Comparison of ENCODE assay signal across 8 cellular contexts in the genomic region with DNA sequence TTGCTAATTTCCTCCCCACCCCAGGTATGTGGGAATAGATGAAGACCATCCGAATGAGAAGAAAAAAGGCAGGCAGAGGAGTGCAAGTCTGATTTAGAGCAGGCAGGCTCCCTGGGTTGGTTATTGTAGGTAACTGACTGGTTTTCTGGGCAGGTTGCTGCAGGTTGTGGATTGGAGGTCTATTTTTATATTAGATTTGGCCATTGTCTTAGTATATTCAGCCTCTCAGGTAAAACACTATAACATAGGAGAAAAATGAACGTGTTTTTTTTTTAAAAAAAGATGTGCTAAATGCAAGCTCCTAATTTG. TPM values are rescaled to one million over a fixed set of nuclear protein-coding genes. Genes with fewer than 3 reads are reported as not detected.
DNase-seq lines count a peak whose midpoint lies in the region; ATAC-seq, FAIRE-seq and TF ChIP-seq lines count a peak whose summit lies in the region.

No MANE protein-coding gene starts in this region.

- H3K27me3 ChIP-seq in cardiac muscle cell (no peaks in the 10 kb centered on the region), lung (ENCODE audit: control insufficient read depth, insufficient read depth) (no peaks in the 10 kb centered on the region)

- H3K4me3 ChIP-seq in cardiac muscle cell (peak overlapping the region; percentile 91), astrocyte of the cerebellum (ENCODE audit: low read depth, low read length) (peak overlapping the region; percentile 96), lung (peak overlapping the region; percentile 57), urinary bladder (ENCODE audit: low read depth, low read length) (peak overlapping the region; percentile 92)

- H3K4me1 ChIP-seq in cardiac muscle cell (ENCODE audit: low read depth) (peaks cover 29% of the 10 kb centered on the region), lung (ENCODE audit: control insufficient read depth in 2 of 2, insufficient read depth in 2 of 2, low read length in 2 of 2) (no peaks in the 10 kb centered on the region), urinary bladder (ENCODE audit: insufficient read depth) (no peaks in the 10 kb centered on the region)

- ATAC-seq in Right ventricle myocardium inferior = no peak
- ATAC-seq in lung (ENCODE audit: insufficient read depth, low FRiP score) = no peak

- peak overlapping the region; percentile 92 for H3K27ac ChIP-seq in cardiac muscle cell
- H3K27ac ChIP-seq in lung (ENCODE audit: low read depth in 1 of 2, low read length in 1 of 2) = peak overlapping the region; percentile 92 to 98
- H3K27ac ChIP-seq in urinary bladder (ENCODE audit: low read depth) = peak overlapping the region; percentile 94

- H3K9me3 ChIP-seq in cardiac muscle cell (ENCODE audit: low read depth) (no peaks in the 10 kb centered on the region), lung (ENCODE audit: control insufficient read depth in 2 of 2, insufficient read depth in 1 of 2, low read length in 1 of 2) (no peaks in the 10 kb centered on the region)

- FAIRE-seq in D721Med (lab: Jason Lieb, UNC) = no peak

- DNase-seq in cardiac muscle cell (ENCODE audit: low read depth in 1 of 2, low spot score in 1 of 2) (no peak), Right ventricle myocardium inferior (ENCODE audit: missing footprints) (no peak), astrocyte of the cerebellum (ENCODE audit: low read depth) (no peak), lung (ENCODE audit: low spot score) (no peak), epidermal melanocyte (ENCODE audit: insufficient read length, low spot score) (no peak), D721Med (ENCODE audit: insufficient read length, low spot score) (no peak)
- DNase-seq in activated CD4-positive, CD25-positive, alpha-beta regulatory T cell treated with anti-CD3 and anti-CD28 coated beads, Interleukin-2, amount 50 U/mL, for 72 hours = no peak

- TF ChIP-seq CTCF in cardiac muscle cell (IDR thresholded peaks at IDR 0.05; ENCODE audit: low read depth, low read length) (no peak), astrocyte of the cerebellum (IDR thresholded peaks at IDR 0.05; ENCODE audit: low read depth, low read length, missing control alignments) (no peak), lung (IDR thresholded peaks at IDR 0.05; ENCODE audit: control extremely low read depth, extremely low read depth) (no peak), D721Med (IDR thresholded peaks at IDR 0.05; ENCODE audit: insufficient read depth, missing control alignments) (no peak)

- intact Hi-C loops in Right ventricle myocardium inferior (cut with DNase I) = loop anchor here (2.0 to 5.0 kb wide), 2 partner anchors 158 to 283 kb away; partner anchors contain the start of gene GFOD1

- 2% methylated on average over 2 of the region's 2 CpGs for WGBS in lung, 2 donors
- 6% methylated on average over 2 of the region's 2 CpGs for WGBS in urinary bladder

- in situ Hi-C loops in astrocyte of the cerebellum (cut with HindIII; ENCODE audit: low sequenced_read_pairs) = no loop called here

- H3K36me3 ChIP-seq in cardiac muscle cell = peaks cover 18% of the 10 kb centered on the region
- H3K36me3 ChIP-seq in lung (ENCODE audit: control insufficient read depth in 2 of 2, insufficient read depth in 2 of 2, low read length in 2 of 2) = peaks cover 0 to 8% of the 10 kb centered on the region in 2 donors
- no peaks in the 10 kb centered on the region for H3K36me3 ChIP-seq in urinary bladder (ENCODE audit: insufficient read depth)

RNA-seq across cellular contexts. Expression of gene TBC1D7, which starts 0.5 kb away (rescaled TPM):
- total RNA-seq in cardiac muscle cell (36.8 and 39.2 TPM in 2 replicates), Right ventricle myocardium inferior (32.2 TPM), lung (10 to 100 TPM; 17.1 to 30.1 TPM), urinary bladder (20.6 TPM)
- polyA plus RNA-seq in cardiac muscle cell (84.5 and 108 TPM in 2 replicates), lung (10 to 100 TPM; 19.8 to 20.1 TPM), urinary bladder (10.9 TPM)
